In genomic region chr19:40718774-40719391, GRCh38 we compare ENCODE assay signal across 8 cellular contexts. TPM values are rescaled to one million over a fixed set of nuclear protein-coding genes. Genes with fewer than 3 reads are reported as not detected.
A peak's percentile ranks its signal among the peaks of the same experiment; 100 is the strongest.
DNase-seq lines count a peak whose midpoint lies in the region; ATAC-seq, FAIRE-seq and TF ChIP-seq lines count a peak whose summit lies in the region.

No MANE protein-coding gene starts in this region.

- H3K9ac ChIP-seq in GM12878 (ENCODE audit: control insufficient read depth, insufficient read depth, low read length) (peak overlapping the region; percentile 91), iPS-18a (ENCODE audit: low read length) (peak overlapping the region; percentile 37), skeletal muscle tissue (ENCODE audit: low read depth in 1 of 3, low read length in 3 of 3) (peak overlapping the region; percentile 94 to 99 (median 94))

- SMC1A ChIA-PET in GM12878 (lab: Charles Lee; ENCODE audit: uncharacterized antibody, unreplicated experiment): interaction anchor here (1.2 to 1.5 kb wide), 3 partner anchors 34 to 79 kb away, joined by 4 to 12 read pairs (median 5); partner anchors contain the start of genes EGLN2 and RAB4B

- TF ChIP-seq EP300 in GM12878 (IDR thresholded peaks at IDR 0.05; ENCODE audit: borderline replicate concordance in 1 of 2, control insufficient read depth in 1 of 2, low read depth in 2 of 2, low read length in 2 of 2): no peak

- peak overlapping the region; percentile 70 for H3K27ac ChIP-seq in GM12878 (ENCODE audit: control insufficient read depth, insufficient read depth)
- no peak overlapping the region for H3K27ac ChIP-seq in iPS-18a (ENCODE audit: low read length)
- peak overlapping the region; percentile 96 for H3K27ac ChIP-seq in skeletal muscle tissue (ENCODE audit: low read depth, low read length)

- peak overlapping the region; percentile 62 for H2AFZ ChIP-seq in GM12878 (ENCODE audit: control insufficient read depth, low read depth, low read length)

- H3K27me3 ChIP-seq in GM12878 (replicated peaks in 1 of 2; ENCODE audit: control insufficient read depth in 2 of 2, insufficient read depth in 2 of 2, low read length in 1 of 2) (no peaks in the 10 kb centered on the region), iPS-18a (ENCODE audit: control insufficient read depth, insufficient read depth, low read length) (no peaks in the 10 kb centered on the region), skeletal muscle tissue (ENCODE audit: control insufficient read depth in 3 of 3, insufficient read depth in 3 of 3, low read length in 3 of 3) (no peaks in the 10 kb centered on the region)

- H3K9me3 ChIP-seq in GM12878 (replicated peaks; ENCODE audit: control insufficient read depth, insufficient read depth, low read length) (no peaks in the 10 kb centered on the region), iPS-18a (ENCODE audit: control insufficient read depth, low read depth, low read length) (no peaks in the 10 kb centered on the region), skeletal muscle tissue (ENCODE audit: control insufficient read depth in 3 of 3, low read length in 3 of 3) (no peaks in the 10 kb centered on the region)

- H3K4me1 ChIP-seq in GM12878 (ENCODE audit: control insufficient read depth, insufficient read depth, low read length) (peaks cover 18% of the 10 kb centered on the region), iPS-18a (ENCODE audit: control insufficient read depth, low read depth, low read length) (peaks cover 25% of the 10 kb centered on the region), skeletal muscle tissue (ENCODE audit: control insufficient read depth in 3 of 3, insufficient read depth in 3 of 3, low read length in 3 of 3) (peaks cover 47 to 61% (median 57%) of the 10 kb centered on the region in 3 donors)

- in situ Hi-C loops in GM12878 (cut with MboI): no loop called here

- CTCF ChIA-PET in GM12878 (lab: Yijun Ruan, JAX): interaction anchor here (1.0 to 1.3 kb wide), 6 partner anchors 8 to 88 kb away, joined by 3 to 8 read pairs (median 4); no protein-coding TSS in a partner anchor

- peaks cover 43% of the 10 kb centered on the region for H3K79me2 ChIP-seq in GM12878 (ENCODE audit: control insufficient read depth, insufficient read depth, low read length)

- intact Hi-C loops in GM12878 (cut with micrococcal nuclease; ENCODE audit: unreplicated experiment): no loop called here

- FAIRE-seq in GM12878 (lab: Jason Lieb, UNC): no peak

- no peak for TF ChIP-seq CTCF in GM12878 (IDR thresholded peaks at IDR 0.05 in 2 of 3, conservative IDR thresholded peaks at IDR 0.05 in 1 of 3; ENCODE audit: control insufficient read depth in 2 of 3, extremely low read depth in 1 of 3, insufficient read depth in 1 of 3, low read depth in 3 of 3, low read length in 3 of 3)

- H3K36me3 ChIP-seq in GM12878 (ENCODE audit: control insufficient read depth in 2 of 2, insufficient read depth in 2 of 2, low read length in 1 of 2): no peaks in the 10 kb centered on the region; a peak in 1 of 4 replicates
- H3K36me3 ChIP-seq in iPS-18a (ENCODE audit: control insufficient read depth, low read depth, low read length): peaks cover 6% of the 10 kb centered on the region
- peaks cover 0 to 3% (median 0%) of the 10 kb centered on the region in 3 donors for H3K36me3 ChIP-seq in skeletal muscle tissue (ENCODE audit: control insufficient read depth in 3 of 3, insufficient read depth in 3 of 3, low read length in 3 of 3)

- RAD21 ChIA-PET in GM12878 (lab: Charles Lee; ENCODE audit: unreplicated experiment): interaction anchor here (0.7 to 1.4 kb wide), 6 partner anchors 30 to 60 kb away, joined by 3 to 6 read pairs (median 4); partner anchors contain the start of genes ACTMAP, RAB4B and SNRPA

- peak overlapping the region; percentile 79 for H3K4me3 ChIP-seq in GM12878
- H3K4me3 ChIP-seq in iPS-18a (ENCODE audit: low read length): peak overlapping the region; percentile 73
- peak overlapping the region; percentile 76 to 96 (median 91) for H3K4me3 ChIP-seq in skeletal muscle tissue (ENCODE audit: low read length in 3 of 3)

- ATAC-seq in GM12878 (peak; percentile 33), HG03139 (IDR thresholded peaks at IDR 0.05; ENCODE audit: unreplicated experiment) (no peak)

- H3K4me2 ChIP-seq in GM12878 (ENCODE audit: control insufficient read depth, insufficient read depth): peak overlapping the region; percentile 97

- POLR2A ChIA-PET in GM12878 (lab: Charles Lee): interaction anchor here (0.6 to 5.1 kb wide), 7 partner anchors 28 to 568 kb away, joined by 3 to 37 read pairs (median 7); partner anchors contain the start of genes ACTMAP, NUMBL, RAB4B and SNRPA

- TF ChIP-seq RAD21 in GM12878 (IDR thresholded peaks at IDR 0.05; ENCODE audit: insufficient read depth, low read depth, low read length): no peak

- DNase-seq in NCI-H2107 (lab: John Stamatoyannopoulos, UW) (peak; percentile 9), NCI-H2107 treated with DMSO at 0.1 percent for 48 hours (lab: John Stamatoyannopoulos, UW; ENCODE audit: unreplicated experiment) (no peak), NCI-H2029 treated with DMSO at 0.1 percent for 48 hours (lab: John Stamatoyannopoulos, UW) (peak; percentile 21), GM12878 (ENCODE audit: low read depth, low spot score) (peak; percentile 8), NCI-H446 (lab: John Stamatoyannopoulos, UW) (no peak)

- H4K20me1 ChIP-seq in GM12878 (ENCODE audit: control insufficient read depth, insufficient read depth): no peaks in the 10 kb centered on the region

- BruUV-seq in GM12878 (replicated peaks; lab: Mats Ljungman, UMichigan): no TSS peak

- TF ChIP-seq POLR2A in GM12878 (IDR thresholded peaks at IDR 0.05; ENCODE audit: low read depth, low read length): peak; percentile 69

- 3% methylated on average over 16 of the region's 16 CpGs for whole genome bisulfite sequencing in GM12878 (ENCODE audit: insufficient coverage, insufficient replicate concordance, low lambda C conversion rate, missing lambda C conversion rate)

RNA-seq across cellular contexts. Expression of gene ITPKC, which starts 2.0 kb away (rescaled TPM):
- 11.3 and 11.4 TPM in 2 replicates for total RNA-seq in GM12878 (2013; cell fraction: nucleolus; rRNA removed)
- total RNA-seq in GM12878 (2014; rRNA removed) (4.7 and 5.3 TPM in 2 replicates), GM12878 (2014; rRNA removed; fragmentation: Illumina TruSeq; extraction: Trizol) (3.5 and 3.9 TPM in 2 replicates), GM12878 (2021) (6.3 and 6.5 TPM in 2 replicates), skeletal muscle tissue (6.8 TPM)
- 1.8 TPM for polyA plus RNA-seq in GM12878 (2011; ENCODE audit: low read depth)
- polyA plus RNA-seq in GM12878 (2011; rRNA removed) (3.7 and 6.4 TPM in 2 replicates), GM12878 (2014; fragmentation: Illumina TruSeq; extraction: Trizol) (1.7 and 3.3 TPM in 2 replicates), GM12878 (2014; fragmentation: Nextera tagmentation; extraction: Ambion mirVana) (under 1 TPM; 0.03 to 0.26 TPM), GM12878 (2014; rRNA removed) (6.0 and 7.6 TPM in 2 replicates), GM12878 (2016; fragmentation: Nextera tagmentation; extraction: Ambion mirVana) (1 to 10 TPM; 1.3 to 3.5 TPM)
- 7.6 and 8.9 TPM in 2 replicates for polyA plus RNA-seq in GM12878 (2011; cell fraction: cytosol; rRNA removed)
- 9.1 and 9.6 TPM in 2 replicates for polyA plus RNA-seq in GM12878 (2011; cell fraction: nucleus; rRNA removed)
- polyA plus RNA-seq in GM12878 (2012): 2.7 and 5.2 TPM in 2 replicates
- 7.5 and 13.9 TPM in 2 replicates for polyA minus RNA-seq in GM12878 (2011; rRNA and poly(A)+ RNA removed)
- 3.3 and 4.1 TPM in 2 replicates for polyA minus RNA-seq in GM12878 (2011; cell fraction: cytosol; rRNA and poly(A)+ RNA removed)
- 4.6 and 7.2 TPM in 2 replicates for polyA minus RNA-seq in GM12878 (2011; cell fraction: nucleus; rRNA and poly(A)+ RNA removed)

RNA-seq across cellular contexts. Expression of gene COQ8B, which starts 2.2 kb away (rescaled TPM):
- total RNA-seq in GM12878 (2013; cell fraction: nucleolus; rRNA removed): 81.3 and 99.4 TPM in 2 replicates
- total RNA-seq in GM12878 (2014; rRNA removed) (22.5 and 26.7 TPM in 2 replicates), GM12878 (2014; rRNA removed; fragmentation: Illumina TruSeq; extraction: Trizol) (13.2 and 13.6 TPM in 2 replicates), GM12878 (2021) (30.4 and 38.8 TPM in 2 replicates), skeletal muscle tissue (19.3 TPM)
- 9.5 TPM for polyA plus RNA-seq in GM12878 (2011; ENCODE audit: low read depth)
- polyA plus RNA-seq in GM12878 (2011; rRNA removed) (16.9 and 30.1 TPM in 2 replicates), GM12878 (2014; fragmentation: Illumina TruSeq; extraction: Trizol) (2.5 and 7.6 TPM in 2 replicates), GM12878 (2014; fragmentation: Nextera tagmentation; extraction: Ambion mirVana) (under 1 TPM; 0.39 to 0.57 TPM), GM12878 (2014; rRNA removed) (34.8 and 37.1 TPM in 2 replicates), GM12878 (2016; fragmentation: Nextera tagmentation; extraction: Ambion mirVana) (10 to 100 TPM; 16.5 to 17.2 TPM)
- 48.9 and 66.7 TPM in 2 replicates for polyA plus RNA-seq in GM12878 (2011; cell fraction: cytosol; rRNA removed)
- 172 and 176 TPM in 2 replicates for polyA plus RNA-seq in GM12878 (2011; cell fraction: nucleus; rRNA removed)
- 25.5 and 26.6 TPM in 2 replicates for polyA plus RNA-seq in GM12878 (2012)
- polyA minus RNA-seq in GM12878 (2011; rRNA and poly(A)+ RNA removed): 24.6 and 48.4 TPM in 2 replicates
- 19.1 and 21.4 TPM in 2 replicates for polyA minus RNA-seq in GM12878 (2011; cell fraction: cytosol; rRNA and poly(A)+ RNA removed)
- 42.6 and 47.6 TPM in 2 replicates for polyA minus RNA-seq in GM12878 (2011; cell fraction: nucleus; rRNA and poly(A)+ RNA removed)

RNA-seq across cellular contexts. Expression of gene NUMBL, which starts 28.4 kb away (rescaled TPM):
- total RNA-seq in GM12878 (2013; cell fraction: nucleolus; rRNA removed): 22.0 and 23.0 TPM in 2 replicates
- total RNA-seq in GM12878 (2014; rRNA removed) (1.5 and 3.1 TPM in 2 replicates), GM12878 (2014; rRNA removed; fragmentation: Illumina TruSeq; extraction: Trizol) (1.1 and 1.2 TPM in 2 replicates), GM12878 (2021) (8.4 and 9.4 TPM in 2 replicates), skeletal muscle tissue (9.4 TPM)
- polyA plus RNA-seq in GM12878 (2011; ENCODE audit: low read depth): 1.7 TPM
- polyA plus RNA-seq in GM12878 (2011; rRNA removed) (1.9 and 3.7 TPM in 2 replicates), GM12878 (2014; fragmentation: Illumina TruSeq; extraction: Trizol) (1.4 and 1.7 TPM in 2 replicates), GM12878 (2014; fragmentation: Nextera tagmentation; extraction: Ambion mirVana) (under 1 TPM; 0.16 to 0.26 TPM), GM12878 (2014; rRNA removed) (3.6 and 6.2 TPM in 2 replicates), GM12878 (2016; fragmentation: Nextera tagmentation; extraction: Ambion mirVana) (1 to 10 TPM; 1.5 to 2.0 TPM)
- 3.3 and 3.8 TPM in 2 replicates for polyA plus RNA-seq in GM12878 (2011; cell fraction: cytosol; rRNA removed)
- 23.6 and 27.0 TPM in 2 replicates for polyA plus RNA-seq in GM12878 (2011; cell fraction: nucleus; rRNA removed)
- 3.0 and 3.7 TPM in 2 replicates for polyA plus RNA-seq in GM12878 (2012)
- 6.9 and 8.6 TPM in 2 replicates for polyA minus RNA-seq in GM12878 (2011; rRNA and poly(A)+ RNA removed)
- polyA minus RNA-seq in GM12878 (2011; cell fraction: cytosol; rRNA and poly(A)+ RNA removed): 0.80 and 2.4 TPM in 2 replicates
- 4.8 and 7.0 TPM in 2 replicates for polyA minus RNA-seq in GM12878 (2011; cell fraction: nucleus; rRNA and poly(A)+ RNA removed)

RNA-seq across cellular contexts. Expression of gene ACTMAP, which starts 31.4 kb away (rescaled TPM):
- 5.8 and 6.1 TPM in 2 replicates for total RNA-seq in GM12878 (2013; cell fraction: nucleolus; rRNA removed)
- total RNA-seq in GM12878 (2014; rRNA removed): 2.9 and 5.4 TPM in 2 replicates
- total RNA-seq in GM12878 (2014; rRNA removed; fragmentation: Illumina TruSeq; extraction: Trizol): 2.3 and 3.0 TPM in 2 replicates
- 22.9 and 26.2 TPM in 2 replicates for total RNA-seq in GM12878 (2021)
- polyA plus RNA-seq in GM12878 (2011; ENCODE audit: low read depth): 8.6 TPM
- polyA plus RNA-seq in GM12878 (2011; rRNA removed): 4.0 and 10.0 TPM in 2 replicates
- 14.0 and 17.0 TPM in 2 replicates for polyA plus RNA-seq in GM12878 (2011; cell fraction: cytosol; rRNA removed)
- 39.1 and 41.7 TPM in 2 replicates for polyA plus RNA-seq in GM12878 (2011; cell fraction: nucleus; rRNA removed)
- polyA plus RNA-seq in GM12878 (2012): 18.6 and 20.0 TPM in 2 replicates
- 15.5 and 15.7 TPM in 2 replicates for polyA plus RNA-seq in GM12878 (2014; fragmentation: Illumina TruSeq; extraction: Trizol)
- polyA plus RNA-seq in GM12878 (2014; fragmentation: Nextera tagmentation; extraction: Ambion mirVana): 1 to 10 TPM; 4.7 to 8.2 TPM
- polyA plus RNA-seq in GM12878 (2014; rRNA removed): 12.2 and 13.3 TPM in 2 replicates
- 10 to 100 TPM; 16.1 to 20.8 TPM for polyA plus RNA-seq in GM12878 (2016; fragmentation: Nextera tagmentation; extraction: Ambion mirVana)
- 7.2 and 10.9 TPM in 2 replicates for polyA minus RNA-seq in GM12878 (2011; rRNA and poly(A)+ RNA removed)
- 11.7 and 13.5 TPM in 2 replicates for polyA minus RNA-seq in GM12878 (2011; cell fraction: cytosol; rRNA and poly(A)+ RNA removed)
- polyA minus RNA-seq in GM12878 (2011; cell fraction: nucleus; rRNA and poly(A)+ RNA removed): 4.5 and 7.3 TPM in 2 replicates
- under 0.01 TPM for total RNA-seq in skeletal muscle tissue

RNA-seq across cellular contexts. Expression of gene SNRPA, which starts 32.1 kb away (rescaled TPM):
- total RNA-seq in GM12878 (2013; cell fraction: nucleolus; rRNA removed): 37.6 and 39.8 TPM in 2 replicates
- total RNA-seq in GM12878 (2014; rRNA removed) (260 and 299 TPM in 2 replicates), GM12878 (2014; rRNA removed; fragmentation: Illumina TruSeq; extraction: Trizol) (130 and 137 TPM in 2 replicates), GM12878 (2021) (186 and 196 TPM in 2 replicates), skeletal muscle tissue (7.8 TPM)
- 42.1 TPM for polyA plus RNA-seq in GM12878 (2011; ENCODE audit: low read depth)
- polyA plus RNA-seq in GM12878 (2011; rRNA removed) (115 and 219 TPM in 2 replicates), GM12878 (2014; fragmentation: Illumina TruSeq; extraction: Trizol) (164 and 166 TPM in 2 replicates), GM12878 (2014; fragmentation: Nextera tagmentation; extraction: Ambion mirVana) (10 to 100 TPM; 14.8 to 32.8 TPM), GM12878 (2014; rRNA removed) (297 and 367 TPM in 2 replicates), GM12878 (2016; fragmentation: Nextera tagmentation; extraction: Ambion mirVana) (100 to 1,000 TPM; 241 to 257 TPM)
- 158 and 310 TPM in 2 replicates for polyA plus RNA-seq in GM12878 (2011; cell fraction: cytosol; rRNA removed)
- polyA plus RNA-seq in GM12878 (2011; cell fraction: nucleus; rRNA removed): 351 and 467 TPM in 2 replicates
- polyA plus RNA-seq in GM12878 (2012): 117 and 145 TPM in 2 replicates
- 181 and 241 TPM in 2 replicates for polyA minus RNA-seq in GM12878 (2011; rRNA and poly(A)+ RNA removed)
- 81.0 and 81.1 TPM in 2 replicates for polyA minus RNA-seq in GM12878 (2011; cell fraction: cytosol; rRNA and poly(A)+ RNA removed)
- polyA minus RNA-seq in GM12878 (2011; cell fraction: nucleus; rRNA and poly(A)+ RNA removed): 63.2 and 95.8 TPM in 2 replicates

Comparison
In these comparisons a context has a peak if more than half of its experiments do, and no peak if none do; other contexts are left out.
1. DNase-seq: peak in NCI-H2107 (single experiment), NCI-H2029 treated with DMSO at 0.1 percent for 48 hours (single experiment) and GM12878 (single experiment); none in NCI-H2107 treated with DMSO at 0.1 percent for 48 hours (single experiment) and NCI-H446 (0 of 2).
2. H3K9ac ChIP-seq: peak in every context shown above with its lines; median percentile 94 in skeletal muscle tissue; 91 in GM12878; 37 in iPS-18a.
3. Peak in every context shown above with its lines, with median percentiles within 50 percentile points of each other: H3K4me3 ChIP-seq.